8 cellular contexts compared by ENCODE assay signal in genomic region chr6:39309942-39310531, GRCh38. TPM values are rescaled to one million over a fixed set of nuclear protein-coding genes. Genes with fewer than 3 reads are reported as not detected.
DNase-seq lines count a peak whose midpoint lies in the region; ATAC-seq, FAIRE-seq and TF ChIP-seq lines count a peak whose summit lies in the region.

No MANE protein-coding gene starts in this region.

- peak; percentile 92 to 97 (median 97) for TF ChIP-seq CTCF in K562 (IDR thresholded peaks at IDR 0.05 in 2 of 3, conservative IDR thresholded peaks at IDR 0.05 in 1 of 3; ENCODE audit: insufficient read depth in 2 of 3, low read depth in 1 of 3, low read length in 3 of 3)

- in situ Hi-C loops in K562 (cut with MboI) = loop anchor here (5.0 kb wide), 1 partner anchor 313 kb away; no protein-coding TSS in a partner anchor

- CTCF ChIA-PET in K562 (lab: Yijun Ruan, JAX; ENCODE audit: low intra/inter-chr PET ratio) = interaction anchor here (0.6 to 4.2 kb wide), 8 partner anchors 132 to 438 kb away, joined by 3 to 52 read pairs (median 5); no protein-coding TSS in a partner anchor

- peaks cover 0 to 13% of the 10 kb centered on the region in 2 experiments; a peak in 1 of 5 replicates for H3K4me1 ChIP-seq in K562 (replicated peaks in 1 of 2; ENCODE audit: control insufficient read depth in 2 of 2, insufficient read depth in 2 of 2, low read length in 2 of 2)

- H3K9me3 ChIP-seq in K562 (replicated peaks; ENCODE audit: control insufficient read depth, insufficient read depth, low read depth, low read length) = no peaks in the 10 kb centered on the region

- no peak for TF ChIP-seq POLR2A in K562 (conservative IDR thresholded peaks at IDR 0.05)

- no peak overlapping the region; a peak in 1 of 4 replicates for H3K9ac ChIP-seq in K562 (ENCODE audit: insufficient read depth in 1 of 2, low read depth in 2 of 2, low read length in 2 of 2)

- DNase-seq in NOMO-1 (lab: John Stamatoyannopoulos, UW; ENCODE audit: unreplicated experiment in 2 of 2) (peak; percentile 34 to 42), NOMO-1 treated with dmso at 0.1 percent for 144 hours (lab: John Stamatoyannopoulos, UW; ENCODE audit: unreplicated experiment) (no peak), NAMALWA (ENCODE audit: low spot score) (peak; percentile 71), T1000 (lab: John Stamatoyannopoulos, UW) (peak; percentile 6), K562 (ENCODE audit: extremely low read depth in 1 of 4, low spot score in 3 of 4) (peak; percentile 83 to 91 (median 89)), iPS DF 4.7 (ENCODE audit: extremely low read depth, low spot score) (peak; percentile 68), smooth muscle cell of the brain vasculature (ENCODE audit: low read depth, low spot score) (peak; percentile 31)

- peaks cover 20% of the 10 kb centered on the region for H4K20me1 ChIP-seq in K562 (replicated peaks; ENCODE audit: control insufficient read depth, insufficient read depth, low read length)

- POLR2A ChIA-PET in K562 (lab: Yijun Ruan, JAX) = interaction anchor here (0.7 to 0.9 kb wide), 3 partner anchors 145 to 311 kb away, joined by 3 to 5 read pairs (median 4); no protein-coding TSS in a partner anchor

- no peaks in the 10 kb centered on the region for H3K79me2 ChIP-seq in K562 (ENCODE audit: control insufficient read depth, insufficient read depth, low read length)

- intact Hi-C loops in K562 (cut with micrococcal nuclease) = loop anchor here (1.0 to 2.0 kb wide), 4 partner anchors 143 to 438 kb away; no protein-coding TSS in a partner anchor

- TF ChIP-seq RAD21 in K562 (CRISPR knock-in tag; conservative IDR thresholded peaks at IDR 0.05 in 1 of 2, IDR thresholded peaks at IDR 0.05 in 1 of 2) = peak; percentile 96 to 98

- ATAC-seq in K562 = peak; percentile 95
- no peak for ATAC-seq in HG02678 (IDR thresholded peaks at IDR 0.05; ENCODE audit: unreplicated experiment)

- no peak overlapping the region for H3K4me2 ChIP-seq in K562 (ENCODE audit: insufficient read depth, low read length)

- 0% methylated on average over 7 of the region's 7 CpGs for WGBS in K562 (ENCODE audit: insufficient coverage, low coverage, missing lambda C conversion rate)

- peak; percentile 97 for FAIRE-seq in K562 (lab: Jason Lieb, UNC)

- no peak overlapping the region for H2AFZ ChIP-seq in K562 (ENCODE audit: low read depth, low read length)

- no TSS peak for BruUV-seq in K562 (replicated peaks; lab: Mats Ljungman, UMichigan)

- no peak overlapping the region for H3K4me3 ChIP-seq in K562

- no peak overlapping the region for H3K27ac ChIP-seq in K562 (ENCODE audit: extremely low read depth, low read depth, low read length)

- TF ChIP-seq EP300 in K562 (IDR thresholded peaks at IDR 0.05; ENCODE audit: low read length) = no peak

- no peaks in the 10 kb centered on the region for H3K36me3 ChIP-seq in K562 (ENCODE audit: control insufficient read depth, insufficient read depth, low read length)

- H3K9me1 ChIP-seq in K562 (ENCODE audit: control insufficient read depth, insufficient read depth, low read length) = no peaks in the 10 kb centered on the region

- peaks cover 3 to 57% of the 10 kb centered on the region in 2 experiments; a peak in 4 of 5 replicates for H3K27me3 ChIP-seq in K562 (ENCODE audit: control insufficient read depth in 2 of 2, insufficient read depth in 2 of 2, low read length in 2 of 2)

TF ChIP-seq in K562, 482 proteins besides CTCF, POLR2A, EP300 and RAD21 (continues in another document):
- TF ChIP-seq CREM (IDR thresholded peaks at IDR 0.05; ENCODE audit: low read depth) = peak; percentile 56
- 0 out of 4 replicates have a peak, but pooled peaks of 1 of the 2 experiments have one; percentile 16 for TF ChIP-seq MAZ (CRISPR knock-in tag; conservative IDR thresholded peaks at IDR 0.05 in 1 of 2, IDR thresholded peaks at IDR 0.05 in 1 of 2)
- TF ChIP-seq ARID2 (IDR thresholded peaks at IDR 0.05) = peak; percentile 82; the same call in 1 of the 2 replicates
- TF ChIP-seq DEAF1 (CRISPR knock-in tag; IDR thresholded peaks at IDR 0.05) = peak; percentile 93
- no peak for TF ChIP-seq ETV6 (IDR thresholded peaks at IDR 0.05; ENCODE audit: borderline replicate concordance in 1 of 2, low read depth in 2 of 2, low read length in 1 of 2)
- no peak for TF ChIP-seq ETV6 (CRISPR knock-in tag; IDR thresholded peaks at IDR 0.05; ENCODE audit: borderline replicate concordance)
- TF ChIP-seq SMC3 (conservative IDR thresholded peaks at IDR 0.05; ENCODE audit: insufficient read depth, low read depth, low read length) = peak; percentile 98
- TF ChIP-seq JUND (IDR thresholded peaks at IDR 0.05; ENCODE audit: borderline replicate concordance, low read depth, low read length) = 0 out of 2 replicates have a peak, but pooled peaks have one; percentile 47
- no peak for TF ChIP-seq JUND (tag; IDR thresholded peaks at IDR 0.05; ENCODE audit: borderline replicate concordance, low read depth, low read length)
- TF ChIP-seq MTA1 (IDR thresholded peaks at IDR 0.05; ENCODE audit: borderline replicate concordance) = no peak
- no peak for TF ChIP-seq ZNF398 (CRISPR knock-in tag; IDR thresholded peaks at IDR 0.05)
- peak; percentile 68; the same call in 1 of the 2 replicates for TF ChIP-seq CC2D1A (IDR thresholded peaks at IDR 0.05)
- TF ChIP-seq SRF (CRISPR knock-in tag; IDR thresholded peaks at IDR 0.05) = peak in 1 of 2 experiments; percentile 27; a peak in 1 of 4 replicates
- no peak for TF ChIP-seq ZNF354B (CRISPR knock-in tag; IDR thresholded peaks at IDR 0.05)
- no peak for TF ChIP-seq ZNF24 (IDR thresholded peaks at IDR 0.05)
- peak; percentile 86 for TF ChIP-seq RB1 (IDR thresholded peaks at IDR 0.05; ENCODE audit: low read depth)

RNA-seq across cellular contexts. Expression of gene KCNK17, which starts 4.2 kb away (rescaled TPM):
- total RNA-seq in K562 (2011; cell fraction: chromatin; rRNA removed; ENCODE audit: low replicate concordance) = not detected in 2 replicates
- not detected in 2 replicates for total RNA-seq in K562 (2011; cell fraction: nucleolus; rRNA removed)
- total RNA-seq in K562 (2011; cell fraction: nucleoplasm; rRNA removed) = not detected in 2 replicates
- not detected in 2 replicates for total RNA-seq in K562 (2014; rRNA removed)
- not detected in 2 replicates for total RNA-seq in K562 (2014; rRNA removed; fragmentation: Illumina TruSeq; extraction: Trizol)
- not detected in 2 replicates for total RNA-seq in K562 (2015; rRNA removed; fragmentation: Illumina TruSeq; extraction: Trizol)
- not detected in 2 replicates for total RNA-seq in K562 (2021)
- not detected in 2 replicates for polyA plus RNA-seq in K562 (2011; rRNA removed)
- not detected in 2 replicates for polyA plus RNA-seq in K562 (2011; cell fraction: cytosol; rRNA removed)
- not detected in 2 replicates for polyA plus RNA-seq in K562 (2011; cell fraction: nucleus; rRNA removed)
- polyA plus RNA-seq in K562 (2012) = not detected in 2 replicates
- not detected in 2 replicates for polyA plus RNA-seq in K562 (2014; fragmentation: Illumina TruSeq; extraction: Trizol)
- polyA plus RNA-seq in K562 (2014; fragmentation: Nextera tagmentation; extraction: Ambion mirVana) = not detected
- polyA plus RNA-seq in K562 (2014; rRNA removed) = not detected in 2 replicates
- not detected in 2 replicates for polyA minus RNA-seq in K562 (2011; rRNA and poly(A)+ RNA removed)
- polyA minus RNA-seq in K562 (2011; cell fraction: cytosol; rRNA and poly(A)+ RNA removed) = not detected in 2 replicates
- not detected in 2 replicates for polyA minus RNA-seq in K562 (2011; cell fraction: nucleus; rRNA and poly(A)+ RNA removed)

RNA-seq across cellular contexts. Expression of gene KCNK16, which starts 12.5 kb away (rescaled TPM):
- not detected in 2 replicates for total RNA-seq in K562 (2011; cell fraction: chromatin; rRNA removed; ENCODE audit: low replicate concordance)
- not detected in 2 replicates for total RNA-seq in K562 (2011; cell fraction: nucleolus; rRNA removed)
- total RNA-seq in K562 (2011; cell fraction: nucleoplasm; rRNA removed) = not detected in 2 replicates
- total RNA-seq in K562 (2014; rRNA removed) = not detected in 2 replicates
- total RNA-seq in K562 (2014; rRNA removed; fragmentation: Illumina TruSeq; extraction: Trizol) = not detected in 2 replicates
- total RNA-seq in K562 (2015; rRNA removed; fragmentation: Illumina TruSeq; extraction: Trizol) = not detected in 2 replicates
- not detected in 2 replicates for total RNA-seq in K562 (2021)
- polyA plus RNA-seq in K562 (2011; rRNA removed) = not detected in 2 replicates
- not detected in 2 replicates for polyA plus RNA-seq in K562 (2011; cell fraction: cytosol; rRNA removed)
- not detected in 2 replicates for polyA plus RNA-seq in K562 (2011; cell fraction: nucleus; rRNA removed)
- not detected in 2 replicates for polyA plus RNA-seq in K562 (2012)
- polyA plus RNA-seq in K562 (2014; fragmentation: Illumina TruSeq; extraction: Trizol) = not detected in 2 replicates
- not detected for polyA plus RNA-seq in K562 (2014; fragmentation: Nextera tagmentation; extraction: Ambion mirVana)
- polyA plus RNA-seq in K562 (2014; rRNA removed) = not detected in 2 replicates
- not detected in 2 replicates for polyA minus RNA-seq in K562 (2011; rRNA and poly(A)+ RNA removed)
- not detected in 2 replicates for polyA minus RNA-seq in K562 (2011; cell fraction: cytosol; rRNA and poly(A)+ RNA removed)
- not detected in 2 replicates for polyA minus RNA-seq in K562 (2011; cell fraction: nucleus; rRNA and poly(A)+ RNA removed)
